Comparison of ENCODE assay signal across 35 cellular contexts in the genomic region with DNA sequence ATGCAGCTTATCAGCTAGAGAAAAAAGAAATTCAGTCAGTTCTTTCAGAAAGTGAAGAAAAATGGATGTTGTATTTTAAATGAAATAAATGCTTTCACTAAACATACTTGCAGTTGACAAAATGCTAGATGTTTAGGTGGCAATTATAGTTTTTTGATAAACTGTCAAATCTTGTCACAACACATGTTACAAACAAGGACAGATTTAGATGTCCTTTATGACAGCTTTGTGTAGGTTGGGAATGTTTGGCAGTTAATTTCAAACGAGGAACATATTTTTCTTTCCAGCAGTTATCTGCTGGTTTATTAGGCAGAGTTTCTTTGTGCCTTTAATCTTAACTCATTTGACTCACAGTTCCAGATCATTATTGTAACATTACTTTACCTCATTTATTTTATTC. TPM values are rescaled to one million over a fixed set of nuclear protein-coding genes. Genes with fewer than 3 reads are reported as not detected.
"Had no signal": no experiment of that assay in that cellular context is flagged by ENCODE, and none has a peak within 500 bp of the region (broad histone marks: within the 10 kb centered on the region; RNA-seq: fewer than 3 reads in every experiment).

No MANE protein-coding gene starts in this region.

- H3K27me3 ChIP-seq: adrenal gland, body of pancreas, foreskin keratinocyte, gastrocnemius medialis, heart left ventricle had no signal

- H3K36me3 ChIP-seq: adrenal gland, gastrocnemius medialis, heart left ventricle, WERI-Rb-1 had no signal

- H3K9me3 Mint-ChIP-seq: activated B cell treated with CpG ODN at 0.5 μM for 24 hours; activated CD4-positive, alpha-beta T cell treated with anti-CD3 and anti-CD28 coated beads, Interleukin-2, amount 10 ng/mL, durations not matched to agents 7 days and 5 days; activated CD8-positive, alpha-beta T cell treated with anti-CD3 and anti-CD28 coated beads for 36 hours; activated naive CD4-positive, alpha-beta T cell treated with anti-CD3 and anti-CD28 coated beads for 36 hours; activated naive CD4-positive, alpha-beta T cell treated with anti-CD3 and anti-CD28 coated beads, Interleukin-2, amount 50 U/mL, for 24 hours; activated naive CD8-positive, alpha-beta T cell treated with anti-CD3 and anti-CD28 coated beads for 36 hours; activated naive CD8-positive, alpha-beta T cell treated with anti-CD3 and anti-CD28 coated beads, Interleukin-2, amount 50 U/mL, for 24 hours; activated T-cell treated with anti-CD3 and anti-CD28 coated beads, Interleukin-2, amount 50 U/mL, for 4 hours; activated T-helper 17 cell treated with anti-CD3 and anti-CD28 coated beads, Interleukin-2, amount 50 U/mL, for 72 hours; T-helper 2 cell treated with Interferon-gamma antibody and Interleukin-4, amounts not matched to agents 5 μg/mL and 100 μg/mL, for 36 hours had no signal

- H3K4me1 Mint-ChIP-seq: activated B cell treated with CpG ODN at 0.5 μM for 24 hours; activated CD4-positive, alpha-beta T cell treated with anti-CD3 and anti-CD28 coated beads for 36 hours; activated CD4-positive, alpha-beta T cell treated with anti-CD3 and anti-CD28 coated beads, Interleukin-2, amount 10 ng/mL, durations not matched to agents 7 days and 5 days; activated naive CD4-positive, alpha-beta T cell treated with anti-CD3 and anti-CD28 coated beads, Interleukin-2, amount 50 U/mL, for 24 hours; activated naive CD8-positive, alpha-beta T cell treated with anti-CD3 and anti-CD28 coated beads for 36 hours; activated naive CD8-positive, alpha-beta T cell treated with anti-CD3 and anti-CD28 coated beads, Interleukin-2, amount 50 U/mL, for 24 hours; activated T-helper 17 cell treated with anti-CD3 and anti-CD28 coated beads, Interleukin-2, amount 50 U/mL, for 72 hours; T-helper 17 cell had no signal

- H3K36me3 Mint-ChIP-seq: activated naive CD4-positive, alpha-beta T cell treated with anti-CD3 and anti-CD28 coated beads, Interleukin-2, amount 50 U/mL, for 24 hours; activated naive CD8-positive, alpha-beta T cell treated with anti-CD3 and anti-CD28 coated beads for 36 hours had no signal

- H3K4me3 Mint-ChIP-seq: activated B cell treated with CpG ODN at 0.5 μM for 24 hours; activated CD4-positive, alpha-beta T cell treated with anti-CD3 and anti-CD28 coated beads for 36 hours; activated CD4-positive, alpha-beta T cell treated with anti-CD3 and anti-CD28 coated beads, Interleukin-2, amount 10 ng/mL, durations not matched to agents 7 days and 5 days; activated CD8-positive, alpha-beta T cell treated with anti-CD3 and anti-CD28 coated beads for 36 hours; activated naive CD4-positive, alpha-beta T cell treated with anti-CD3 and anti-CD28 coated beads for 36 hours; activated naive CD4-positive, alpha-beta T cell treated with anti-CD3 and anti-CD28 coated beads, Interleukin-2, amount 50 U/mL, for 24 hours; activated naive CD8-positive, alpha-beta T cell treated with anti-CD3 and anti-CD28 coated beads for 36 hours; activated naive CD8-positive, alpha-beta T cell treated with anti-CD3 and anti-CD28 coated beads, Interleukin-2, amount 50 U/mL, for 24 hours; activated T-cell treated with anti-CD3 and anti-CD28 coated beads, Interleukin-2, amount 50 U/mL, for 4 hours; activated T-helper 17 cell treated with anti-CD3 and anti-CD28 coated beads, Interleukin-2, amount 50 U/mL, for 72 hours; T-helper 17 cell; T-helper 2 cell treated with Interferon-gamma antibody and Interleukin-4, amounts not matched to agents 5 μg/mL and 100 μg/mL, for 36 hours had no signal

- H3K4me3 ChIP-seq: adrenal gland, body of pancreas, gastrocnemius medialis, heart left ventricle had no signal

- H3K4me1 ChIP-seq: adrenal gland, body of pancreas, foreskin keratinocyte, gastrocnemius medialis, heart left ventricle had no signal

- DNase-seq: activated B cell treated with CpG ODN at 0.5 μM for 24 hours; activated CD4-positive, alpha-beta T cell treated with anti-CD3 and anti-CD28 coated beads for 36 hours; activated CD4-positive, alpha-beta T cell treated with anti-CD3 and anti-CD28 coated beads, Interleukin-2, amount 10 ng/mL, durations not matched to agents 7 days and 5 days; activated CD4-positive, alpha-beta T cell treated with anti-CD3 and anti-CD28 coated beads, Interleukin-2, amount 50 U/mL, for 4 hours; activated CD4-positive, CD25-positive, alpha-beta regulatory T cell treated with anti-CD3 and anti-CD28 coated beads, Interleukin-2, amount 50 U/mL, for 72 hours; activated CD8-positive, alpha-beta memory T cell treated with anti-CD3 and anti-CD28 coated beads for 24 hours; activated CD8-positive, alpha-beta T cell treated with anti-CD3 and anti-CD28 coated beads for 36 hours; activated effector memory CD4-positive, alpha-beta T cell treated with Interleukin-2 at 50 U/mL for 16 hours; activated gamma-delta T cell treated with Interleukin-2 at 50 U/mL for 16 hours; activated naive CD4-positive, alpha-beta T cell treated with anti-CD3 and anti-CD28 coated beads for 36 hours; activated naive CD8-positive, alpha-beta T cell treated with anti-CD3 and anti-CD28 coated beads for 36 hours; activated naive CD8-positive, alpha-beta T cell treated with anti-CD3 and anti-CD28 coated beads, Interleukin-2, amount 50 U/mL, for 24 hours; activated T-cell treated with anti-CD3 and anti-CD28 coated beads, Interleukin-2, amount 50 U/mL, for 4 hours; adrenal gland; amygdala; aorta; body of pancreas; caudate nucleus; cortex of kidney; dermis blood vessel endothelial cell; effector CD4-positive, alpha-beta T cell; foreskin keratinocyte; gastrocnemius medialis; glutamatergic neuron; heart left ventricle; T-helper 1 cell; T-helper 17 cell; T1000; WERI-Rb-1 had no signal

- H3K27ac Mint-ChIP-seq: activated B cell treated with CpG ODN at 0.5 μM for 24 hours; activated CD4-positive, alpha-beta T cell treated with anti-CD3 and anti-CD28 coated beads for 36 hours; activated CD4-positive, alpha-beta T cell treated with anti-CD3 and anti-CD28 coated beads, Interleukin-2, amount 10 ng/mL, durations not matched to agents 7 days and 5 days; activated CD8-positive, alpha-beta T cell treated with anti-CD3 and anti-CD28 coated beads for 36 hours; activated naive CD4-positive, alpha-beta T cell treated with anti-CD3 and anti-CD28 coated beads for 36 hours; activated naive CD4-positive, alpha-beta T cell treated with anti-CD3 and anti-CD28 coated beads, Interleukin-2, amount 50 U/mL, for 24 hours; activated naive CD8-positive, alpha-beta T cell treated with anti-CD3 and anti-CD28 coated beads for 36 hours; activated naive CD8-positive, alpha-beta T cell treated with anti-CD3 and anti-CD28 coated beads, Interleukin-2, amount 50 U/mL, for 24 hours; activated T-helper 17 cell treated with anti-CD3 and anti-CD28 coated beads, Interleukin-2, amount 50 U/mL, for 72 hours; T-helper 17 cell; T-helper 2 cell treated with Interferon-gamma antibody and Interleukin-4, amounts not matched to agents 5 μg/mL and 100 μg/mL, for 36 hours had no signal

- H3K9me3 ChIP-seq: adrenal gland, body of pancreas, gastrocnemius medialis, heart left ventricle had no signal

- ATAC-seq: activated CD4-positive, alpha-beta T cell treated with anti-CD3 and anti-CD28 coated beads for 36 hours; activated CD8-positive, alpha-beta T cell treated with anti-CD3 and anti-CD28 coated beads for 36 hours; activated naive CD8-positive, alpha-beta T cell treated with anti-CD3 and anti-CD28 coated beads, Interleukin-2, amount 50 U/mL, for 24 hours; activated T-cell treated with anti-CD3 and anti-CD28 coated beads, Interleukin-2, amount 50 U/mL, for 4 hours; activated T-helper 17 cell treated with anti-CD3 and anti-CD28 coated beads, Interleukin-2, amount 50 U/mL, for 72 hours; body of pancreas; esophagus mucosa; foreskin keratinocyte; gastrocnemius medialis; heart left ventricle; T-helper 17 cell had no signal

- H3K27ac ChIP-seq: adrenal gland, body of pancreas, foreskin keratinocyte, gastrocnemius medialis, heart left ventricle, WERI-Rb-1 had no signal

- H3K27me3 Mint-ChIP-seq: activated CD4-positive, alpha-beta T cell treated with anti-CD3 and anti-CD28 coated beads for 36 hours; activated CD4-positive, alpha-beta T cell treated with anti-CD3 and anti-CD28 coated beads, Interleukin-2, amount 10 ng/mL, durations not matched to agents 7 days and 5 days; activated naive CD4-positive, alpha-beta T cell treated with anti-CD3 and anti-CD28 coated beads, Interleukin-2, amount 50 U/mL, for 24 hours; activated naive CD8-positive, alpha-beta T cell treated with anti-CD3 and anti-CD28 coated beads, Interleukin-2, amount 50 U/mL, for 24 hours; activated T-helper 17 cell treated with anti-CD3 and anti-CD28 coated beads, Interleukin-2, amount 50 U/mL, for 72 hours had no signal

RNA-seq across cellular contexts. Expression of a gene that starts 3.1 kb away (rescaled TPM):
- total RNA-seq: activated B cell treated with CpG ODN at 0.5 μM for 24 hours; activated CD4-positive, alpha-beta T cell treated with anti-CD3 and anti-CD28 coated beads for 36 hours; activated CD4-positive, alpha-beta T cell treated with anti-CD3 and anti-CD28 coated beads, Interleukin-2, amount 10 ng/mL, durations not matched to agents 7 days and 5 days; activated CD8-positive, alpha-beta T cell treated with anti-CD3 and anti-CD28 coated beads for 36 hours; activated naive CD4-positive, alpha-beta T cell treated with anti-CD3 and anti-CD28 coated beads for 36 hours; activated naive CD8-positive, alpha-beta T cell treated with anti-CD3 and anti-CD28 coated beads for 36 hours; activated T-cell treated with anti-CD3 and anti-CD28 coated beads, Interleukin-2, amount 50 U/mL, for 4 hours; activated T-helper 17 cell treated with anti-CD3 and anti-CD28 coated beads, Interleukin-2, amount 50 U/mL, for 72 hours; adrenal gland; aorta; body of pancreas; chondrocyte; dermis blood vessel endothelial cell; epithelial cell of proximal tubule; esophagus mucosa; foreskin keratinocyte; gastrocnemius medialis; heart left ventricle; T-helper 17 cell had no signal
- polyA plus RNA-seq: adrenal gland, aorta, foreskin keratinocyte, heart left ventricle had no signal
